9 cellular contexts compared by ENCODE assay signal in genomic region chr16:49350265-49351103, GRCh38. TPM values are rescaled to one million over a fixed set of nuclear protein-coding genes. Genes with fewer than 3 reads are reported as not detected.
DNase-seq lines count a peak whose midpoint lies in the region; ATAC-seq and TF ChIP-seq lines count a peak whose summit lies in the region.
"Had no signal": no experiment of that assay in that cellular context is flagged by ENCODE, and none has a peak within 500 bp of the region (broad histone marks: within the 10 kb centered on the region; RNA-seq: fewer than 3 reads in every experiment).

No MANE protein-coding gene starts in this region.

- H3K9ac ChIP-seq in PC-3 (ENCODE audit: low read length): no peak overlapping the region

- peaks cover 5% of the 10 kb centered on the region for H3K4me1 ChIP-seq in DOHH2 (ENCODE audit: control insufficient read depth, low read length)
- no peaks in the 10 kb centered on the region for H3K4me1 ChIP-seq in PC-3 (ENCODE audit: insufficient read depth, low read length)
- H3K4me1 ChIP-seq in heart left ventricle: peaks cover 0 to under 1% (median 0%) of the 10 kb centered on the region in 12 donors
- H3K4me1 ChIP-seq in prostate gland (replicated peaks): no peaks in the 10 kb centered on the region

- 32 to 37% (median 35%) methylated on average over 25 of the region's 25 CpGs for WGBS in heart left ventricle, 4 donors
- 29% methylated on average over 25 of the region's 25 CpGs for WGBS in prostate gland

- H3K4me3 ChIP-seq in DOHH2 (ENCODE audit: low read length): no peak overlapping the region
- no peak overlapping the region for H3K4me3 ChIP-seq in PC-3 (ENCODE audit: low read length)
- no peak overlapping the region for H3K4me3 ChIP-seq in heart left ventricle
- no peak overlapping the region for H3K4me3 ChIP-seq in prostate gland

- no peaks in the 10 kb centered on the region for H3K27me3 ChIP-seq in DOHH2 (ENCODE audit: control insufficient read depth, low read length)
- H3K27me3 ChIP-seq in PC-3 (ENCODE audit: low read length): no peaks in the 10 kb centered on the region
- peaks cover 0 to 32% (median 13%) of the 10 kb centered on the region in 9 donors for H3K27me3 ChIP-seq in heart left ventricle
- peaks cover 8% of the 10 kb centered on the region for H3K27me3 ChIP-seq in prostate gland (replicated peaks; ENCODE audit: insufficient read depth)

- no peaks in the 10 kb centered on the region for H3K36me3 ChIP-seq in DOHH2 (ENCODE audit: control insufficient read depth, low read length)
- no peaks in the 10 kb centered on the region for H3K36me3 ChIP-seq in PC-3 (ENCODE audit: low read depth, low read length)
- no peaks in the 10 kb centered on the region for H3K36me3 ChIP-seq in heart left ventricle
- H3K36me3 ChIP-seq in prostate gland: no peaks in the 10 kb centered on the region

- ATAC-seq in PC-3 (peak; percentile 65), heart left ventricle (peak in 3 of 4 donors; percentile 61 to 73 (median 62)), HG02759 (IDR thresholded peaks at IDR 0.05; ENCODE audit: unreplicated experiment) (no peak), HG03139 (IDR thresholded peaks at IDR 0.05; ENCODE audit: unreplicated experiment) (no peak)

- TF ChIP-seq CTCF in DOHH2 (IDR thresholded peaks at IDR 0.05; ENCODE audit: low read depth, low read length, poor library complexity, severe bottlenecking): peak; percentile 91
- TF ChIP-seq CTCF in PC-3 (conservative IDR thresholded peaks at IDR 0.05; ENCODE audit: low read depth, low read length): peak; percentile 79
- TF ChIP-seq CTCF in heart left ventricle (IDR thresholded peaks at IDR 0.05): peak; percentile 68 to 89 (median 82)
- TF ChIP-seq CTCF in prostate gland (IDR thresholded peaks at IDR 0.05): peak; percentile 59 to 69 (median 66)

- no peak overlapping the region for H3K4me2 ChIP-seq in DOHH2 (ENCODE audit: low read length)
- no peak overlapping the region for H3K4me2 ChIP-seq in PC-3 (ENCODE audit: low read length)

- no peaks in the 10 kb centered on the region for H4K20me1 ChIP-seq in DOHH2 (ENCODE audit: control insufficient read depth, insufficient read depth, low read depth, low read length)
- H4K20me1 ChIP-seq in PC-3 (ENCODE audit: low read length): no peaks in the 10 kb centered on the region

- intact Hi-C loops in PC-3 (cut with micrococcal nuclease) (loop anchor here (1.0 to 5.0 kb wide), 2 partner anchors 518 to 663 kb away; no protein-coding TSS in a partner anchor), heart left ventricle (cut with DNase I) (loop anchor here (1.0 to 10.0 kb wide), 6 partner anchors 438 to 664 kb away; no protein-coding TSS in a partner anchor), prostate gland (cut with DNase I) (loop anchor here (2.0 kb wide), 1 partner anchor 664 kb away; no protein-coding TSS in a partner anchor)

- no peak overlapping the region for H3K27ac ChIP-seq in DOHH2 (ENCODE audit: low read depth, low read length)
- H3K27ac ChIP-seq in PC-3 (ENCODE audit: low read length): no peak overlapping the region
- H3K27ac ChIP-seq in heart left ventricle: no peak overlapping the region
- H3K27ac ChIP-seq in prostate gland: no peak overlapping the region

- DNase-seq in HEK293T (ENCODE audit: extremely low spot score) (peak; percentile 74), PC-3 (peak; percentile 67), heart left ventricle (peak; percentile 41 to 78 (median 57)), prostate gland (ENCODE audit: low spot score) (peak; percentile 37)
- DNase-seq in activated naive CD4-positive, alpha-beta T cell treated with anti-CD3 and anti-CD28 coated beads, Interleukin-2, amount 50 U/mL, for 16 hours: peak; percentile 36

- no peak for TF ChIP-seq POLR2A in heart left ventricle (IDR thresholded peaks at IDR 0.05)
- TF ChIP-seq POLR2A in prostate gland (IDR thresholded peaks at IDR 0.05): no peak

- no peaks in the 10 kb centered on the region for H3K79me2 ChIP-seq in DOHH2 (ENCODE audit: control insufficient read depth, low read length)
- H3K79me2 ChIP-seq in PC-3 (ENCODE audit: low read length): no peaks in the 10 kb centered on the region

- no peaks in the 10 kb centered on the region for H3K9me2 ChIP-seq in DOHH2 (replicated peaks; ENCODE audit: control insufficient read depth, low read length)
- H3K9me2 ChIP-seq in PC-3 (replicated peaks; ENCODE audit: low read length): no peaks in the 10 kb centered on the region

- H2AFZ ChIP-seq in PC-3 (ENCODE audit: low read length): no peak overlapping the region

- POLR2A ChIA-PET in HEK293T (lab: Yijun Ruan, JAX) (no interaction called here), PC-3 (lab: Charles Lee; ENCODE audit: unreplicated experiment) (no interaction called here)

- CTCF ChIA-PET in HEK293T (lab: Yijun Ruan, JAX) (interaction anchor here (1.5 kb wide), 1 partner anchor 664 kb away, joined by 8 read pairs; no protein-coding TSS in a partner anchor), PC-3 (lab: Charles Lee) (no interaction called here)

- BruUV-seq in PC-3 (replicated peaks; lab: Mats Ljungman, UMichigan): no TSS peak

- no peaks in the 10 kb centered on the region for H3K9me3 ChIP-seq in DOHH2 (ENCODE audit: control insufficient read depth, insufficient read depth, low read length)
- no peaks in the 10 kb centered on the region for H3K9me3 ChIP-seq in PC-3 (ENCODE audit: low read length)
- H3K9me3 ChIP-seq in heart left ventricle: no peaks in the 10 kb centered on the region
- no peaks in the 10 kb centered on the region for H3K9me3 ChIP-seq in prostate gland

- H3F3A ChIP-seq in DOHH2 (ENCODE audit: control insufficient read depth, insufficient read depth) (no peaks in the 10 kb centered on the region), PC-3 (ENCODE audit: low read length, unreplicated experiment) (no peaks in the 10 kb centered on the region)

TF ChIP-seq in HEK293T, 16 proteins besides CTCF, POLR2A, EP300 and RAD21:
- no peak for TF ChIP-seq FOXM1 (IDR thresholded peaks at IDR 0.05; ENCODE audit: borderline replicate concordance)
- no peak for TF ChIP-seq CTBP1 (IDR thresholded peaks at IDR 0.05; ENCODE audit: borderline replicate concordance)
- no peak for TF ChIP-seq FOXK2 (IDR thresholded peaks at IDR 0.05)
- no peak for TF ChIP-seq ELF4 (IDR thresholded peaks at IDR 0.05)
- no peak for TF ChIP-seq L3MBTL2 (conservative IDR thresholded peaks at IDR 0.05)
- TF ChIP-seq ZNF384 (IDR thresholded peaks at IDR 0.05): no peak
- no peak for TF ChIP-seq ARNT (IDR thresholded peaks at IDR 0.05)

RNA-seq across cellular contexts. Expression of gene C16orf78, which starts 23.1 kb away (rescaled TPM):
- not detected in 2 replicates for total RNA-seq in PC-3 (2014; rRNA removed)
- not detected for total RNA-seq in heart left ventricle
- polyA plus RNA-seq in heart left ventricle: not detected
- not detected for total RNA-seq in prostate gland
- total RNA-seq: T-helper 2 cell treated with Interferon-gamma antibody and Interleukin-4, amounts not matched to agents 100 ng/mL and 5 ng/mL, for 36 hours had no signal

Comparison
In these comparisons a context has a peak if more than half of its experiments do, and no peak if none do; other contexts are left out.
1. ATAC-seq: peak in PC-3 (single experiment) and heart left ventricle (3 of 4); none in HG02759 (single experiment) and HG03139 (single experiment).
2. Peak in every context shown above with its lines, with median percentiles within 50 percentile points of each other: CTCF ChIP-seq and DNase-seq.